9 cellular contexts compared by ENCODE assay signal in the genomic region with DNA sequence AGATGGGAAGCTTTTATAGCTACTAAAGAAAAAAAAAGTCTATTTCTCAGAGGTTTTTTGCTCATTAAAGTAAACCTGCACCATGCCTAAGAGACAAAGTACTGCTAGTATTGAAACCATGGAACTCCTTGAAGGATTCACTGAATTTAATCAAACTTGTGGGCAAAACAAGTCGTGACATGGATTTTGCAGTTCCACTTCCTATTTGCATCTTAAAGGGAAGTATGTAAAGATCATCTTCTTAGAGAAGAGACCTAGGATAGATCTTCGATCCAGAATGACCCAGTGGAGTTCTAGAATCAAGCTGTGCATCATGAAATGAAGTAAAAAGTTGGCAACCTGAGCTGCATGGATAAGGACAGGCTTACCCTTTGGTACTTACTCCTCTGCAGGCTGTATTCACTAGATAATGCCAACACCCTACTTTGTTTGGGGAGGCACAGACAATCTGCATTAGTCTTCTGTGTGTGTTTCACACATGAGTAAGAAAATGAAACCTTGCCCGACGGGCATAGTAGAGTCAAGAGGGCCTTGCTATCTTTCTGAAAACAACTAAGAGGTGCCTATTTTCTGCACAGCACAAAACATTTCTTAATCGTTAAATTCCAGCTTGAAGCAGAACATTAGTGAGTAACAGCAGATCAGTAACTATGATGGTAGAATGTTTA. TPM values are rescaled to one million over a fixed set of nuclear protein-coding genes. Genes with fewer than 3 reads are reported as not detected.
DNase-seq lines count a peak whose midpoint lies in the region; ATAC-seq and TF ChIP-seq lines count a peak whose summit lies in the region.
"Had no signal": no experiment of that assay in that cellular context is flagged by ENCODE, and none has a peak within 500 bp of the region (broad histone marks: within the 10 kb centered on the region; RNA-seq: fewer than 3 reads in every experiment).

No MANE protein-coding gene starts in this region.

- peaks cover 12 to 55% (median 46%) of the 10 kb centered on the region in 4 donors for H3K4me1 Mint-ChIP-seq in CD4-positive, CD25-positive, alpha-beta regulatory T cell
- H3K4me1 Mint-ChIP-seq in HFFc6 (ENCODE audit: low read depth) (peaks cover 46% of the 10 kb centered on the region), naive B cell (peaks cover 38 to 56% (median 55%) of the 10 kb centered on the region in 3 donors), osteocyte (ENCODE audit: unreplicated experiment) (peaks cover 16% of the 10 kb centered on the region)

- H3K27me3 ChIP-seq in CD4-positive, CD25-positive, alpha-beta regulatory T cell (ENCODE audit: control insufficient read depth, insufficient read depth, low read length): no peaks in the 10 kb centered on the region
- no peaks in the 10 kb centered on the region for H3K27me3 ChIP-seq in body of pancreas
- H3K27me3 ChIP-seq: MG63 had no signal

- H3K27me3 Mint-ChIP-seq in CD4-positive, CD25-positive, alpha-beta regulatory T cell: peaks cover 4% of the 10 kb centered on the region
- H3K27me3 Mint-ChIP-seq in HFFc6 (ENCODE audit: insufficient read depth) (no peaks in the 10 kb centered on the region; the same call in none of the 2 replicates), naive B cell (no peaks in the 10 kb centered on the region), osteocyte (ENCODE audit: unreplicated experiment) (no peaks in the 10 kb centered on the region)

- H3K27ac ChIP-seq in CD4-positive, CD25-positive, alpha-beta regulatory T cell (ENCODE audit: insufficient read depth, low read length, poor library complexity, severe bottlenecking): peak overlapping the region; percentile 89
- H3K27ac ChIP-seq in body of pancreas: no peak overlapping the region

- H3K9me3 ChIP-seq in CD4-positive, CD25-positive, alpha-beta regulatory T cell (ENCODE audit: control insufficient read depth in 2 of 2, low read length in 2 of 2): no peaks in the 10 kb centered on the region
- H3K9me3 ChIP-seq in body of pancreas: no peaks in the 10 kb centered on the region
- H3K9me3 ChIP-seq: MG63 had no signal

- peak overlapping the region; percentile 93 to 98 (median 96) for H3K27ac Mint-ChIP-seq in CD4-positive, CD25-positive, alpha-beta regulatory T cell
- H3K27ac Mint-ChIP-seq in HFFc6 (peak overlapping the region; percentile 6; the same call in 1 of the 2 replicates), naive B cell (peak overlapping the region; percentile 60 to 99 (median 91)), osteocyte (ENCODE audit: unreplicated experiment) (no peak overlapping the region)
- H3K27ac Mint-ChIP-seq in activated naive CD4-positive, alpha-beta T cell treated with anti-CD3 and anti-CD28 coated beads, Interleukin-2, amount 50 U/mL, for 72 hours: peak overlapping the region; percentile 92 to 95

- 67 to 76% methylated on average over 5 of the region's 5 CpGs for WGBS in body of pancreas, 2 donors

- H3K36me3 Mint-ChIP-seq in CD4-positive, CD25-positive, alpha-beta regulatory T cell: peaks cover 3% of the 10 kb centered on the region
- H3K36me3 Mint-ChIP-seq in HFFc6 (ENCODE audit: low read depth): no peaks in the 10 kb centered on the region
- H3K36me3 Mint-ChIP-seq in activated naive CD4-positive, alpha-beta T cell treated with anti-CD3 and anti-CD28 coated beads, Interleukin-2, amount 50 U/mL, for 72 hours: peaks cover 16 to 33% of the 10 kb centered on the region in 2 donors
- H3K36me3 Mint-ChIP-seq in naive B cell: no peaks in the 10 kb centered on the region
- no peaks in the 10 kb centered on the region for H3K36me3 Mint-ChIP-seq in osteocyte (ENCODE audit: unreplicated experiment)

- peak in 1 of 2 donors; percentile 13 for ATAC-seq in CD4-positive, CD25-positive, alpha-beta regulatory T cell (ENCODE audit: low read depth in 2 of 2)
- peak; percentile 42 to 49 for ATAC-seq in activated naive CD4-positive, alpha-beta T cell treated with anti-CD3 and anti-CD28 coated beads, Interleukin-2, amount 50 U/mL, for 72 hours
- no peak for ATAC-seq in naive B cell (ENCODE audit: low read depth in 2 of 2)
- no peak for ATAC-seq in body of pancreas

- intact Hi-C loops in body of pancreas (cut with DNase I): no loop called here

- H3K4me3 ChIP-seq in CD4-positive, CD25-positive, alpha-beta regulatory T cell (ENCODE audit: low read depth, low read length): peak overlapping the region; percentile 100
- H3K4me3 ChIP-seq in body of pancreas: no peak overlapping the region

- peaks cover 62% of the 10 kb centered on the region for H3K4me1 ChIP-seq in CD4-positive, CD25-positive, alpha-beta regulatory T cell (ENCODE audit: control insufficient read depth, insufficient read depth, low read length, poor library complexity, severe bottlenecking)
- H3K4me1 ChIP-seq in body of pancreas: peaks cover 13% of the 10 kb centered on the region

- peak overlapping the region; percentile 97 to 99 (median 98) for H3K4me3 Mint-ChIP-seq in CD4-positive, CD25-positive, alpha-beta regulatory T cell
- H3K4me3 Mint-ChIP-seq in HFFc6 (peak overlapping the region; percentile 66), naive B cell (peak overlapping the region; percentile 92 to 99 (median 95)), osteocyte (ENCODE audit: unreplicated experiment) (no peak overlapping the region)

- DNase-seq in CD4-positive, CD25-positive, alpha-beta regulatory T cell: peak in 1 of 3 donors; percentile 78
- no peak for DNase-seq in HFFc6
- DNase-seq in activated naive CD4-positive, alpha-beta T cell treated with anti-CD3 and anti-CD28 coated beads, Interleukin-2, amount 50 U/mL, for 72 hours (ENCODE audit: low spot score in 2 of 2): no peak
- no peak for DNase-seq in naive B cell
- DNase-seq in osteocyte (ENCODE audit: extremely low spot score, unreplicated experiment): no peak
- no peak for DNase-seq in body of pancreas
- DNase-seq in 8988T: no peak
- DNase-seq in ACHN: no peak
- DNase-seq: MG63 had no signal

- in situ Hi-C loops in ACHN (cut with HindIII; ENCODE audit: low pct_ligation_motif_present, low pct_unique_long_range_greater_than_20kb, low sequenced_read_pairs): no loop called here

- TF ChIP-seq POLR2A in body of pancreas (IDR thresholded peaks at IDR 0.05): no peak

- TF ChIP-seq CTCF in HFFc6 (IDR thresholded peaks at IDR 0.05) (no peak), osteocyte (IDR thresholded peaks at IDR 0.05) (no peak), body of pancreas (IDR thresholded peaks at IDR 0.05) (no peak)

- H3K9me3 Mint-ChIP-seq in CD4-positive, CD25-positive, alpha-beta regulatory T cell: peaks cover 0 to 1% (median 0%) of the 10 kb centered on the region in 7 donors
- no peaks in the 10 kb centered on the region for H3K9me3 Mint-ChIP-seq in HFFc6
- H3K9me3 Mint-ChIP-seq in activated naive CD4-positive, alpha-beta T cell treated with anti-CD3 and anti-CD28 coated beads, Interleukin-2, amount 50 U/mL, for 72 hours: peaks cover 0 to 4% of the 10 kb centered on the region in 2 donors
- no peaks in the 10 kb centered on the region for H3K9me3 Mint-ChIP-seq in naive B cell
- peaks cover under 1% of the 10 kb centered on the region for H3K9me3 Mint-ChIP-seq in osteocyte (ENCODE audit: unreplicated experiment)

- H3K36me3 ChIP-seq in CD4-positive, CD25-positive, alpha-beta regulatory T cell (ENCODE audit: control insufficient read depth, insufficient read depth, low read length): no peaks in the 10 kb centered on the region
- no peaks in the 10 kb centered on the region for H3K36me3 ChIP-seq in body of pancreas (replicated peaks in 1 of 2; ENCODE audit: insufficient read depth in 1 of 2, low read depth in 2 of 2)
- H3K36me3 ChIP-seq: MG63 had no signal

RNA-seq across cellular contexts. Expression of gene GNG2, which starts 1.9 kb away (rescaled TPM):
- total RNA-seq in CD4-positive, CD25-positive, alpha-beta regulatory T cell: 252 TPM
- polyA plus RNA-seq in CD4-positive, CD25-positive, alpha-beta regulatory T cell: 100 to 1,000 TPM; 145 to 216 (median 195) TPM
- 1 to 10 TPM; 2.4 to 6.0 (median 2.8) TPM for total RNA-seq in HFFc6 (2021; fragmentation: NEBNext Ultra II Directional; extraction: Animal tissue kit (Norgen Biotek cat#: 25700))
- 100 to 1,000 TPM in 1 of 2 donors, 10 to 100 TPM in 1; 79.8 to 121 TPM for total RNA-seq in activated naive CD4-positive, alpha-beta T cell treated with anti-CD3 and anti-CD28 coated beads, Interleukin-2, amount 50 U/mL, for 72 hours
- 10 to 100 TPM; 74.1 to 98.6 (median 91.4) TPM for polyA plus RNA-seq in naive B cell (ENCODE audit: low read depth in 6 of 6)
- 3.9 and 4.1 TPM in 2 replicates for total RNA-seq in osteocyte
- total RNA-seq in body of pancreas: 1 to 10 TPM; 6.2 to 6.6 TPM

Comparison
In these comparisons a context has a peak if more than half of its experiments do, and no peak if none do; other contexts are left out.
1. ATAC-seq: peak in activated naive CD4-positive, alpha-beta T cell treated with anti-CD3 and anti-CD28 coated beads, Interleukin-2, amount 50 U/mL, for 72 hours (2 of 2); none in naive B cell (0 of 2) and body of pancreas (single experiment).
2. RNA of gene GNG2, which starts 1.9 kb away (total RNA-seq): 252 TPM in CD4-positive, CD25-positive, alpha-beta regulatory T cell (single experiment) and 79.8 to 121 TPM in activated naive CD4-positive, alpha-beta T cell treated with anti-CD3 and anti-CD28 coated beads, Interleukin-2, amount 50 U/mL, for 72 hours; 6.2 to 6.6 TPM in body of pancreas, 3.9 to 4.1 TPM in osteocyte and 2.4 to 6.0 TPM in HFFc6; every median in the first group is over 10 times any median in the second.